ENCODE assay signal across 17 cellular contexts in genomic region chr11:69965821-69966582, GRCh38.
DNase-seq lines count a peak whose midpoint lies in the region; ATAC-seq, FAIRE-seq and TF ChIP-seq lines count a peak whose summit lies in the region.
"Had no signal": no experiment of that assay in that cellular context is flagged by ENCODE, and none has a peak within 500 bp of the region (broad histone marks: within the 10 kb centered on the region; RNA-seq: fewer than 3 reads in every experiment).

No MANE protein-coding gene starts in this region.

- TF ChIP-seq CTCF in type B pancreatic cell (conservative IDR thresholded peaks at IDR 0.05) (no peak), osteoblast (IDR thresholded peaks at IDR 0.05; ENCODE audit: extremely low read depth, low read depth, low read length) (no peak)

- DNase-seq in H7 = peak; percentile 69
- DNase-seq in SW480 (ENCODE audit: low spot score) = peak; percentile 85
- peak; percentile 64 for DNase-seq in left lobe of liver (ENCODE audit: low spot score)
- no peak for DNase-seq in type B pancreatic cell (ENCODE audit: extremely low spot score, unreplicated experiment)
- DNase-seq in osteoblast (ENCODE audit: insufficient read length, low spot score, missing footprints) = no peak
- DNase-seq in GM12891 (ENCODE audit: insufficient read length, low spot score) = no peak
- DNase-seq in superior temporal gyrus (ENCODE audit: extremely low spot score) = no peak
- DNase-seq: ACHN, DMS53, Kasumi-1, NCI-H2029, NCI-H2171 treated with DMSO at 0.1 percent for 48 hours, NCI-H510A treated with DMSO at 0.1 percent for 48 hours, SJCRH30 had no signal

- no peak overlapping the region for H3K27ac ChIP-seq in osteoblast (ENCODE audit: low read depth, low read length)
- H3K27ac ChIP-seq: RWPE1, SJCRH30 had no signal

- H3K27ac Mint-ChIP-seq in type B pancreatic cell = peak overlapping the region; percentile 39

- no peaks in the 10 kb centered on the region for H3K79me2 ChIP-seq in osteoblast (ENCODE audit: insufficient read depth, low read length)

- H3K4me2 ChIP-seq in osteoblast (ENCODE audit: insufficient read depth, low read length) = no peak overlapping the region

- H3K36me3 ChIP-seq in H7 (replicated peaks; ENCODE audit: control insufficient read depth, insufficient read depth, low read length) (no peaks in the 10 kb centered on the region), osteoblast (ENCODE audit: insufficient read depth, low read length) (no peaks in the 10 kb centered on the region)
- H3K36me3 ChIP-seq: SJCRH30 had no signal

- H3K4me3 ChIP-seq in H7 (ENCODE audit: insufficient read depth, low read depth, low read length) (no peak overlapping the region), osteoblast (ENCODE audit: insufficient read depth, low read length) (no peak overlapping the region)
- H3K4me3 ChIP-seq: GM12878, SJCRH30 had no signal

- H4K20me1 ChIP-seq in osteoblast (ENCODE audit: insufficient read depth, low read length) = no peaks in the 10 kb centered on the region

- no peaks in the 10 kb centered on the region for H3K9me3 ChIP-seq in osteoblast (ENCODE audit: low read depth, low read length)
- H3K9me3 ChIP-seq: SJCRH30 had no signal

- H3K4me1 ChIP-seq in osteoblast (ENCODE audit: insufficient read depth, low read length) = no peaks in the 10 kb centered on the region
- H3K4me1 ChIP-seq: SJCRH30 had no signal

- peak; percentile 2 for ATAC-seq in left lobe of liver
- ATAC-seq: GM12878 had no signal

- TF ChIP-seq POLR2A in GM12891 (IDR thresholded peaks at IDR 0.05; ENCODE audit: low read depth, low read length) = no peak

- no peaks in the 10 kb centered on the region for H3K27me3 Mint-ChIP-seq in type B pancreatic cell

- no peak for FAIRE-seq in GM12891 (lab: Jason Lieb, UNC)
- FAIRE-seq: GM12878, GM19239 had no signal

- no peak overlapping the region for H2AFZ ChIP-seq in osteoblast (ENCODE audit: low read length)

- H3K36me3 Mint-ChIP-seq in type B pancreatic cell = no peaks in the 10 kb centered on the region

- H3K27me3 ChIP-seq in H7 (ENCODE audit: control insufficient read depth, insufficient read depth, low read length) (no peaks in the 10 kb centered on the region), osteoblast (ENCODE audit: insufficient read depth, low read length) (peaks cover 19% of the 10 kb centered on the region)
- H3K27me3 ChIP-seq: SJCRH30 had no signal

- H3K9me3 Mint-ChIP-seq in type B pancreatic cell = no peaks in the 10 kb centered on the region

- H3K4me3 Mint-ChIP-seq in type B pancreatic cell = peak overlapping the region; percentile 31

- peaks cover 36% of the 10 kb centered on the region for H3K4me1 Mint-ChIP-seq in type B pancreatic cell (ENCODE audit: unreplicated experiment)

TF ChIP-seq in GM12891, 5 proteins besides CTCF, POLR2A, EP300 and RAD21:
- TF ChIP-seq POLR2AphosphoS5 (IDR thresholded peaks at IDR 0.05; ENCODE audit: low read depth, low read length) = no peak
- no peak for TF ChIP-seq TAF1 (IDR thresholded peaks at IDR 0.05; ENCODE audit: low read depth, low read length)
- TF ChIP-seq PAX5 (IDR thresholded peaks at IDR 0.05; ENCODE audit: insufficient read depth, low read length, severe bottlenecking) = no peak
- no peak for TF ChIP-seq SPI1 (IDR thresholded peaks at IDR 0.05; ENCODE audit: low read depth, low read length)

Comparison
In these comparisons a context has a peak if more than half of its experiments do, and no peak if none do; other contexts are left out.
1. DNase-seq: peak in H7 (single experiment), SW480 (single experiment) and left lobe of liver (single experiment); none in type B pancreatic cell (single experiment), osteoblast (single experiment), GM12891 (single experiment) and superior temporal gyrus (single experiment).